In genomic region chr17:29357232-29357631, GRCh38 we compare ENCODE assay signal across 1 cellular context.
TF ChIP-seq lines count a peak whose summit lies in the region.

No MANE protein-coding gene starts in this region.

TF ChIP-seq in GM12878, 131 proteins besides CTCF, POLR2A, EP300 and RAD21 (continued from another document):
- TF ChIP-seq NKRF (conservative IDR thresholded peaks at IDR 0.05) (no peak), TARDBP (IDR thresholded peaks at IDR 0.05; ENCODE audit: borderline replicate concordance) (no peak), HDGF (IDR thresholded peaks at IDR 0.05) (no peak), ATF3 (IDR thresholded peaks at IDR 0.05; ENCODE audit: borderline replicate concordance, extremely low read depth, low read depth, low read length) (no peak), TCF3 (IDR thresholded peaks at IDR 0.05; ENCODE audit: borderline replicate concordance, insufficient read depth, low read depth, low read length) (no peak), MTA2 (IDR thresholded peaks at IDR 0.05; ENCODE audit: low read depth) (no peak), PRDM15 (CRISPR knock-in tag; IDR thresholded peaks at IDR 0.05) (no peak), JUNB (IDR thresholded peaks at IDR 0.05) (no peak)
